Comparison of ENCODE assay signal across 27 cellular contexts in the genomic region with DNA sequence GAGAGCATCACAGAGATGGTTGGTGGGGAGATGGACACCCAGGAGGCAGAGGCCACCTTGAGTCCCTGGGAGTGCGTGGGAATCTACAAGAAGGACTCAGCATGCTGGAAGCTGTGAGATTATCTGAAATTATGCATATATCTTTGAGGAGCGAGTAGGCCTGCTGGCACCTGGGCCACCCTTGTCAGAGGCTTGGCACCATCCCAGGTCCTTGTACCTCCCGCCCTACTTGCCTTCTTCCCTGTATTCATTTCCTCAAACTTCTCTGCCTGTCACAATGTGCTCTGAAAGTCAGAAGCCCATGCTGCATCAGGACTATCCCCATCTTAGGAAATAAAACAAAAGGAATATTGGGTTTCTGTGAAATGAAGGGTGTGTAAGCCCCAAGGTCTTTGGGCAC.
A peak's percentile ranks its signal among the peaks of the same experiment; 100 is the strongest.
DNase-seq lines count a peak whose midpoint lies in the region; ATAC-seq and TF ChIP-seq lines count a peak whose summit lies in the region.
"Had no signal": no experiment of that assay in that cellular context is flagged by ENCODE, and none has a peak within 500 bp of the region (broad histone marks: within the 10 kb centered on the region; RNA-seq: fewer than 3 reads in every experiment).

No MANE protein-coding gene starts in this region.

- no peak overlapping the region for H3K4me3 ChIP-seq in body of pancreas
- no peak overlapping the region for H3K4me3 ChIP-seq in mucosa of descending colon
- no peak overlapping the region for H3K4me3 ChIP-seq in thyroid gland (replicated peaks in 1 of 3)
- H3K4me3 ChIP-seq: GM23338, Peyer's patch, SK-N-MC had no signal

- intact Hi-C loops in body of pancreas (cut with DNase I) = no loop called here
- intact Hi-C loops in mucosa of descending colon (cut with DNase I, micrococcal nuclease) = no loop called here
- intact Hi-C loops in thyroid gland (cut with DNase I) = no loop called here

- H3K4me1 Mint-ChIP-seq in activated CD8-positive, alpha-beta memory T cell treated with anti-CD3 and anti-CD28 coated beads, Interleukin-2, amount 10 ng/mL, durations not matched to agents 7 days and 5 days = no peaks in the 10 kb centered on the region
- H3K4me1 Mint-ChIP-seq: B cell, GM23338 had no signal

- DNase-seq in DMS79 (lab: John Stamatoyannopoulos, UW) = peak; percentile 29
- peak in 3 of 4 donors; percentile 13 to 28 (median 21) for DNase-seq in body of pancreas
- DNase-seq in mucosa of descending colon = peak; percentile 73 to 77 (median 74)
- peak; percentile 59 to 61 for DNase-seq in thyroid gland
- no peak for DNase-seq in COR-L47 (lab: John Stamatoyannopoulos, UW)
- DNase-seq in activated CD8-positive, alpha-beta memory T cell treated with anti-CD3 and anti-CD28 coated beads, Interleukin-2, amount 10 ng/mL, durations not matched to agents 7 days and 5 days = no peak
- DNase-seq: CD8-positive, alpha-beta T cell; DMS 273 treated with DMSO at 0.1 percent for 48 hours; H9; HFFc6; KBM-7; MV-4-11; NCI-H1105 treated with DMSO at 0.1 percent for 48 hours; NCI-H146; NCI-H2081 treated with DMSO at 0.1 percent for 48 hours; NCI-H2171; NCI-H226; NCI-H510A; NCI-H69; Peyer's patch; SIG-M5 had no signal

- no peak for TF ChIP-seq CTCF in body of pancreas (IDR thresholded peaks at IDR 0.05)
- no peak for TF ChIP-seq CTCF in mucosa of descending colon (IDR thresholded peaks at IDR 0.05)
- TF ChIP-seq CTCF in thyroid gland (IDR thresholded peaks at IDR 0.05) = no peak

- no peak for ATAC-seq in body of pancreas
- peak; percentile 85 for ATAC-seq in mucosa of descending colon
- ATAC-seq in activated CD8-positive, alpha-beta memory T cell treated with anti-CD3 and anti-CD28 coated beads, Interleukin-2, amount 10 ng/mL, durations not matched to agents 7 days and 5 days = no peak
- ATAC-seq in GM21367 (IDR thresholded peaks at IDR 0.05; ENCODE audit: unreplicated experiment) = no peak
- ATAC-seq: CD8-positive, alpha-beta T cell; GM23338 had no signal

- no peaks in the 10 kb centered on the region for H3K9me3 Mint-ChIP-seq in activated CD8-positive, alpha-beta memory T cell treated with anti-CD3 and anti-CD28 coated beads, Interleukin-2, amount 10 ng/mL, durations not matched to agents 7 days and 5 days (ENCODE audit: low read depth)
- H3K9me3 Mint-ChIP-seq: CD8-positive, alpha-beta T cell; GM23338; H9; HFFc6 had no signal

- H3K27me3 ChIP-seq in body of pancreas (no peaks in the 10 kb centered on the region), thyroid gland (no peaks in the 10 kb centered on the region)
- H3K27me3 ChIP-seq: Peyer's patch had no signal

- H3K36me3 Mint-ChIP-seq in activated CD8-positive, alpha-beta memory T cell treated with anti-CD3 and anti-CD28 coated beads, Interleukin-2, amount 10 ng/mL, durations not matched to agents 7 days and 5 days = no peaks in the 10 kb centered on the region
- H3K36me3 Mint-ChIP-seq: CD8-positive, alpha-beta T cell had no signal

- H3K36me3 ChIP-seq in body of pancreas (replicated peaks in 1 of 2; ENCODE audit: insufficient read depth in 1 of 2, low read depth in 2 of 2) (no peaks in the 10 kb centered on the region), mucosa of descending colon (ENCODE audit: low read depth) (no peaks in the 10 kb centered on the region), thyroid gland (no peaks in the 10 kb centered on the region)
- H3K36me3 ChIP-seq: Peyer's patch had no signal

- CTCF ChIA-PET in activated CD8-positive, alpha-beta memory T cell treated with anti-CD3 and anti-CD28 coated beads, Interleukin-2, amount 10 ng/mL, durations not matched to agents 7 days and 5 days (lab: Charles Lee) = no interaction called here

- H3K27ac ChIP-seq in body of pancreas (no peak overlapping the region), thyroid gland (no peak overlapping the region)
- H3K27ac ChIP-seq: 22Rv1, C4-2B, Peyer's patch, SK-N-MC had no signal

- H3K27me3 Mint-ChIP-seq in activated CD8-positive, alpha-beta memory T cell treated with anti-CD3 and anti-CD28 coated beads, Interleukin-2, amount 10 ng/mL, durations not matched to agents 7 days and 5 days = peaks cover 3% of the 10 kb centered on the region

- no peak overlapping the region for H3K4me3 Mint-ChIP-seq in activated CD8-positive, alpha-beta memory T cell treated with anti-CD3 and anti-CD28 coated beads, Interleukin-2, amount 10 ng/mL, durations not matched to agents 7 days and 5 days
- H3K4me3 Mint-ChIP-seq: B cell; CD8-positive, alpha-beta T cell; GM23338; H9; HFFc6 had no signal

- H3K9me3 ChIP-seq in body of pancreas (no peaks in the 10 kb centered on the region), mucosa of descending colon (no peaks in the 10 kb centered on the region), thyroid gland (no peaks in the 10 kb centered on the region)
- H3K9me3 ChIP-seq: Peyer's patch had no signal

- H3K4me1 ChIP-seq in body of pancreas (no peaks in the 10 kb centered on the region), mucosa of descending colon (ENCODE audit: low read depth) (peaks cover 7% of the 10 kb centered on the region), thyroid gland (peaks cover 0 to 9% of the 10 kb centered on the region in 2 donors)
- H3K4me1 ChIP-seq: Peyer's patch had no signal

- 47 to 61% methylated on average over 3 of the region's 3 CpGs for WGBS in body of pancreas, 2 donors
- WGBS in thyroid gland, 2 donors = 79 to 84% methylated on average over 2 to 3 of the region's 3 CpGs

- no peak overlapping the region for H3K27ac Mint-ChIP-seq in activated CD8-positive, alpha-beta memory T cell treated with anti-CD3 and anti-CD28 coated beads, Interleukin-2, amount 10 ng/mL, durations not matched to agents 7 days and 5 days
- H3K27ac Mint-ChIP-seq: B cell; CD8-positive, alpha-beta T cell; GM23338; H9; HFFc6 had no signal

- TF ChIP-seq POLR2A in body of pancreas (IDR thresholded peaks at IDR 0.05) = no peak
- no peak for TF ChIP-seq POLR2A in thyroid gland (IDR thresholded peaks at IDR 0.05)

Comparison
In these comparisons a context has a peak if more than half of its experiments do, and no peak if none do; other contexts are left out.
1. DNase-seq: peak in DMS79 (single experiment), body of pancreas (3 of 4), mucosa of descending colon (3 of 3) and thyroid gland (2 of 2); none in COR-L47 (single experiment) and activated CD8-positive, alpha-beta memory T cell treated with anti-CD3 and anti-CD28 coated beads, Interleukin-2, amount 10 ng/mL, durations not matched to agents 7 days and 5 days (single experiment).